ENCODE assay signal across 12 cellular contexts in genomic region chr5:121963409-121963808, GRCh38. TPM values are rescaled to one million over a fixed set of nuclear protein-coding genes. Genes with fewer than 3 reads are reported as not detected.
DNase-seq lines count a peak whose midpoint lies in the region; ATAC-seq, FAIRE-seq and TF ChIP-seq lines count a peak whose summit lies in the region.
"Had no signal": no experiment of that assay in that cellular context is flagged by ENCODE, and none has a peak within 500 bp of the region (broad histone marks: within the 10 kb centered on the region; RNA-seq: fewer than 3 reads in every experiment).

No MANE protein-coding gene starts in this region.

- peak overlapping the region; percentile 96 for H3K4me3 Mint-ChIP-seq in CD8-positive, alpha-beta T cell
- H3K4me3 Mint-ChIP-seq in brain, result peak overlapping the region; percentile 87 to 99 (median 93)
- H3K4me3 Mint-ChIP-seq in naive B cell, result peak overlapping the region in 7 of 8 donors; percentile 3 to 100 (median 99)

- H3K9me3 ChIP-seq in CD8-positive, alpha-beta T cell (ENCODE audit: low read length), result no peaks in the 10 kb centered on the region
- H3K9me3 ChIP-seq in HUES64 (ENCODE audit: insufficient read depth, low read depth, low read length), result peaks cover 3% of the 10 kb centered on the region; the same call in 1 of the 2 replicates
- H3K9me3 ChIP-seq: gastrocnemius medialis, transverse colon had no signal

- TF ChIP-seq CTCF in CD8-positive, alpha-beta T cell (IDR thresholded peaks at IDR 0.05), result no peak
- TF ChIP-seq CTCF in brain (conservative IDR thresholded peaks at IDR 0.05), result no peak
- no peak for TF ChIP-seq CTCF in GM10248 (IDR thresholded peaks at IDR 0.05; ENCODE audit: control extremely low read depth, extremely low read depth, low read depth, missing control alignments)

- POLR2A ChIA-PET in CD8-positive, alpha-beta T cell (lab: Charles Lee), result no interaction called here
- POLR2A ChIA-PET in GM10248 (lab: Yijun Ruan, JAX), result no interaction called here

- H3K4me1 Mint-ChIP-seq in CD8-positive, alpha-beta T cell (ENCODE audit: low read depth), result peaks cover 46% of the 10 kb centered on the region
- H3K4me1 Mint-ChIP-seq in brain (peaks cover 41% of the 10 kb centered on the region), naive B cell (peaks cover 32 to 43% (median 38%) of the 10 kb centered on the region in 3 donors)

- peaks cover under 1% of the 10 kb centered on the region for H3K27me3 Mint-ChIP-seq in CD8-positive, alpha-beta T cell (ENCODE audit: low read depth)
- H3K27me3 Mint-ChIP-seq in brain (peaks cover 15% of the 10 kb centered on the region), naive B cell (peaks cover 0 to 12% (median 4%) of the 10 kb centered on the region in 3 donors)

- CTCF ChIA-PET in CD8-positive, alpha-beta T cell (lab: Charles Lee), result no interaction called here
- CTCF ChIA-PET in GM10248 (lab: Yijun Ruan, JAX), result interaction anchor here (0.7 to 6.0 kb wide), 4 partner anchors 10 to 53 kb away, joined by 4 to 66 read pairs (median 6); no protein-coding TSS in a partner anchor

- FAIRE-seq in frontal cortex (lab: Jason Lieb, UNC), result no peak
- FAIRE-seq: G401.6, small intestine had no signal

- peaks cover 2% of the 10 kb centered on the region for H3K9me3 Mint-ChIP-seq in CD8-positive, alpha-beta T cell
- H3K9me3 Mint-ChIP-seq in brain (peaks cover 3 to 9% (median 5%) of the 10 kb centered on the region in 5 experiments), naive B cell (peaks cover 0 to 10% (median 4%) of the 10 kb centered on the region in 7 donors)

- ATAC-seq in CD8-positive, alpha-beta T cell, result no peak
- ATAC-seq in naive B cell (ENCODE audit: low read depth in 2 of 2) (no peak), GM18870 (IDR thresholded peaks at IDR 0.05; ENCODE audit: unreplicated experiment) (no peak)
- ATAC-seq: gastrocnemius medialis had no signal

- no peaks in the 10 kb centered on the region for H3K27me3 ChIP-seq in CD8-positive, alpha-beta T cell (ENCODE audit: insufficient read depth, low read length)
- no peaks in the 10 kb centered on the region for H3K27me3 ChIP-seq in HUES64 (ENCODE audit: insufficient read depth, low read length)
- H3K27me3 ChIP-seq: transverse colon had no signal

- H3K27ac Mint-ChIP-seq in CD8-positive, alpha-beta T cell, result peak overlapping the region; percentile 94
- H3K27ac Mint-ChIP-seq in brain (peak overlapping the region in 1 of 5 experiments; percentile 94), naive B cell (peak overlapping the region in 3 of 6 donors; percentile 96 to 100 (median 99))

- WGBS in HUES64, result 100% methylated on average over 1 of the region's 1 CpG

- no peak overlapping the region for H3K27ac ChIP-seq in CD8-positive, alpha-beta T cell (ENCODE audit: low read depth, low read length)
- H3K27ac ChIP-seq in HUES64 (ENCODE audit: low read depth, low read length), result no peak overlapping the region

- H3K9ac ChIP-seq in HUES64 (ENCODE audit: low read depth, low read length), result no peak overlapping the region

- H3K4me3 ChIP-seq in CD8-positive, alpha-beta T cell (ENCODE audit: low read depth, low read length), result no peak overlapping the region
- peak overlapping the region; percentile 97 for H3K4me3 ChIP-seq in HUES64 (ENCODE audit: low read length)

- no peaks in the 10 kb centered on the region for H3K36me3 ChIP-seq in CD8-positive, alpha-beta T cell (ENCODE audit: insufficient read depth, low read length)
- H3K36me3 ChIP-seq in HUES64 (ENCODE audit: insufficient read depth, low read length), result 0 out of 2 replicates have a peak, but pooled peaks cover 3% of the 10 kb centered on the region
- H3K36me3 ChIP-seq: gastrocnemius medialis, transverse colon had no signal

- intact Hi-C loops in CD8-positive, alpha-beta T cell (cut with DNase I, micrococcal nuclease), result loop anchor here (2.0 to 10.0 kb wide), 3 partner anchors 17 to 1551 kb away; partner anchors contain the start of genes CSNK1G3 (in 1 of the 2) and SNX2 (in 1 of the 2)

- peaks cover 12% of the 10 kb centered on the region for H3K4me1 ChIP-seq in CD8-positive, alpha-beta T cell (ENCODE audit: insufficient read depth, low read length)
- H3K4me1 ChIP-seq in HUES64 (ENCODE audit: insufficient read depth, low read length), result peaks cover 7% of the 10 kb centered on the region; the same call in 1 of the 2 replicates

- DNase-seq in CD8-positive, alpha-beta T cell, result no peak
- DNase-seq in naive B cell (no peak), DMS53 treated with DMSO at 0.1 percent for 48 hours (lab: John Stamatoyannopoulos, UW; ENCODE audit: unreplicated experiment) (no peak), frontal cortex (ENCODE audit: low spot score in 2 of 2) (no peak), GM10248 (ENCODE audit: extremely low spot score) (no peak)
- DNase-seq: gastrocnemius medialis, transverse colon had no signal

- peaks cover 23% of the 10 kb centered on the region for H3K36me3 Mint-ChIP-seq in CD8-positive, alpha-beta T cell
- peaks cover 17% of the 10 kb centered on the region for H3K36me3 Mint-ChIP-seq in brain
- H3K36me3 Mint-ChIP-seq in naive B cell, result peaks cover 0 to 10% of the 10 kb centered on the region in 2 donors

RNA-seq across cellular contexts. Expression of gene SRFBP1, which starts 1.6 kb away (rescaled TPM):
- 1 to 10 TPM; 4.5 to 5.2 TPM for total RNA-seq in CD8-positive, alpha-beta T cell
- polyA plus RNA-seq in HUES64 (2013, experiment 1 of 2), result 15.4 TPM
- 16.0 TPM for polyA plus RNA-seq in HUES64 (2013, experiment 2 of 2)
- polyA plus RNA-seq in brain (ENCODE audit: insufficient read depth, low read depth, low replicate concordance) (1.3 TPM), naive B cell (ENCODE audit: low read depth in 6 of 6) (10 to 100 TPM in 5 of 6 donors, 1 to 10 TPM in 1; 8.3 to 18.0 (median 14.3) TPM)
- 43.2 TPM for total RNA-seq in frontal cortex
